ENCODE assay signal across 13 cellular contexts in genomic region chr3:32703491-32703968, GRCh38. TPM values are rescaled to one million over a fixed set of nuclear protein-coding genes. Genes with fewer than 3 reads are reported as not detected.
DNase-seq lines count a peak whose midpoint lies in the region; TF ChIP-seq lines count a peak whose summit lies in the region.
"Had no signal": no experiment of that assay in that cellular context is flagged by ENCODE, and none has a peak within 500 bp of the region (broad histone marks: within the 10 kb centered on the region; RNA-seq: fewer than 3 reads in every experiment).

No MANE protein-coding gene starts in this region.

- CTCF ChIA-PET in MCF 10A (lab: Yijun Ruan, JAX) = no interaction called here
- CTCF ChIA-PET in mammary epithelial cell (lab: Charles Lee; ENCODE audit: low non-redundant PET) = no interaction called here

- no peaks in the 10 kb centered on the region for H4K20me1 ChIP-seq in mammary epithelial cell (ENCODE audit: insufficient read depth, low read length)

- no peaks in the 10 kb centered on the region for H3K4me1 ChIP-seq in mammary epithelial cell (ENCODE audit: insufficient read depth, low read length)

- H3K9ac ChIP-seq in mammary epithelial cell (ENCODE audit: insufficient read depth, low read length) = no peak overlapping the region

- H3K9me3 Mint-ChIP-seq in MCF 10A (ENCODE audit: unreplicated experiment) = no peaks in the 10 kb centered on the region
- H3K9me3 Mint-ChIP-seq: immature natural killer cell, naive B cell, type B pancreatic cell had no signal

- intact Hi-C loops in MCF 10A (cut with micrococcal nuclease) = no loop called here
- intact Hi-C loops in mammary epithelial cell (cut with micrococcal nuclease) = no loop called here

- no peaks in the 10 kb centered on the region for H3K36me3 Mint-ChIP-seq in MCF 10A (ENCODE audit: insufficient read depth, unreplicated experiment)

- H3K27ac ChIP-seq in mammary epithelial cell (ENCODE audit: insufficient read depth, low read depth, low read length) = no peak overlapping the region
- H3K27ac ChIP-seq: breast epithelium had no signal

- H3K27me3 Mint-ChIP-seq in MCF 10A (ENCODE audit: insufficient read depth, unreplicated experiment) = no peaks in the 10 kb centered on the region
- H3K27me3 Mint-ChIP-seq: naive B cell, type B pancreatic cell had no signal

- H3K27me3 ChIP-seq in mammary epithelial cell (ENCODE audit: insufficient read depth, low read length) = no peaks in the 10 kb centered on the region
- H3K27me3 ChIP-seq: breast epithelium had no signal

- in situ Hi-C loops in mammary epithelial cell (cut with MboI; ENCODE audit: low sequenced_read_pairs in 2 of 2) = no loop called here

- 68% methylated on average over 1 of the region's 1 CpG for WGBS in mammary epithelial cell (ENCODE audit: low coverage, missing lambda C conversion rate)

- H3K4me3 ChIP-seq in mammary epithelial cell (replicated peaks in 1 of 3; ENCODE audit: insufficient read depth in 1 of 3, low read depth in 2 of 3, low read length in 3 of 3) = no peak overlapping the region
- H3K4me3 ChIP-seq: breast epithelium had no signal

- H3K4me1 Mint-ChIP-seq in MCF 10A (ENCODE audit: insufficient read depth, unreplicated experiment) = peaks cover 10% of the 10 kb centered on the region

- BruUV-seq in MCF 10A (replicated peaks; lab: Mats Ljungman, UMichigan) (no TSS peak), mammary epithelial cell (replicated peaks; lab: Mats Ljungman, UMichigan) (no TSS peak)

- H2AFZ ChIP-seq in mammary epithelial cell (ENCODE audit: low read depth, low read length) = no peak overlapping the region

- dilution Hi-C loops in mammary epithelial cell (cut with HindIII; ENCODE audit: low sequenced_read_pairs) = no loop called here

- DNase-seq in MCF 10A (ENCODE audit: unreplicated experiment) = no peak
- DNase-seq in mammary epithelial cell = no peak
- DNase-seq in SW480 (ENCODE audit: low spot score) = peak; percentile 20
- DNase-seq in fibroblast of gingiva (ENCODE audit: low read depth) = peak; percentile 36
- DNase-seq in stromal cell of bone marrow (ENCODE audit: low read depth) = peak; percentile 6
- no peak for DNase-seq in A172 (ENCODE audit: low spot score)
- DNase-seq in RPMI8226 = no peak
- no peak for DNase-seq in effector CD4-positive, alpha-beta T cell
- DNase-seq: immature natural killer cell, naive B cell, NCI-H446 treated with DMSO at 0.1 percent for 48 hours had no signal

- H3K4me2 ChIP-seq in mammary epithelial cell (ENCODE audit: insufficient read depth, low read depth, low read length) = no peak overlapping the region

- H3K4me3 Mint-ChIP-seq in MCF 10A (ENCODE audit: unreplicated experiment) = no peak overlapping the region
- H3K4me3 Mint-ChIP-seq: immature natural killer cell, naive B cell, type B pancreatic cell had no signal

- peaks cover 34% of the 10 kb centered on the region for H3K79me2 ChIP-seq in mammary epithelial cell (ENCODE audit: insufficient read depth, low read length)

- no peak for TF ChIP-seq CTCF in MCF 10A (IDR thresholded peaks at IDR 0.05; ENCODE audit: unreplicated experiment)
- TF ChIP-seq CTCF in mammary epithelial cell (conservative IDR thresholded peaks at IDR 0.05 in 1 of 2, IDR thresholded peaks at IDR 0.05 in 1 of 2; ENCODE audit: extremely low read depth in 1 of 2, insufficient read depth in 1 of 2, low read depth in 1 of 2, low read length in 2 of 2) = no peak

- H3K9me3 ChIP-seq in mammary epithelial cell (replicated peaks; ENCODE audit: insufficient read depth, low read length) = no peaks in the 10 kb centered on the region
- H3K9me3 ChIP-seq: breast epithelium had no signal

- POLR2A ChIA-PET in MCF 10A (lab: Yijun Ruan, JAX) = interaction anchor here (1.1 kb wide), 1 partner anchor 16 kb away, joined by 3 read pairs; no protein-coding TSS in a partner anchor

- peak overlapping the region; percentile 86 for H3K27ac Mint-ChIP-seq in MCF 10A (ENCODE audit: low read depth, unreplicated experiment)
- H3K27ac Mint-ChIP-seq: type B pancreatic cell had no signal

- no peaks in the 10 kb centered on the region for H3K36me3 ChIP-seq in mammary epithelial cell (ENCODE audit: insufficient read depth, low read length)
- H3K36me3 ChIP-seq: breast epithelium had no signal

RNA-seq across cellular contexts. Expression of gene CNOT10, which starts 18.5 kb away (rescaled TPM):
- total RNA-seq in MCF 10A (2022) (47.1 and 53.1 TPM in 2 replicates), mammary epithelial cell (10 to 100 TPM; 21.3 to 31.6 TPM)
- 25.0 TPM for polyA plus RNA-seq in mammary epithelial cell
- polyA minus RNA-seq in mammary epithelial cell = 25.3 TPM
- 34.4 and 44.8 TPM in 2 replicates for total RNA-seq in A172 (2014; rRNA removed; shearing (Covaris generic))

Comparison
In these comparisons a context has a peak if more than half of its experiments do, and no peak if none do; other contexts are left out.
1. DNase-seq: peak in SW480 (single experiment), fibroblast of gingiva (single experiment) and stromal cell of bone marrow (single experiment); none in MCF 10A (single experiment), mammary epithelial cell (single experiment), A172 (single experiment), RPMI8226 (single experiment) and effector CD4-positive, alpha-beta T cell (single experiment).